Comparison of ENCODE assay signal across 8 cellular contexts in genomic region chr19:5803752-5804515, GRCh38. TPM values are rescaled to one million over a fixed set of nuclear protein-coding genes. Genes with fewer than 3 reads are reported as not detected.
DNase-seq lines count a peak whose midpoint lies in the region; ATAC-seq and TF ChIP-seq lines count a peak whose summit lies in the region.

No MANE protein-coding gene starts in this region.

- H3K27me3 ChIP-seq in psoas muscle (ENCODE audit: insufficient read depth in 3 of 3, low read length in 2 of 3), result peaks cover 0 to 78% (median 35%) of the 10 kb centered on the region in 3 donors

- intact Hi-C loops in Right ventricle myocardium superior (cut with DNase I), result loop anchor here (5.0 kb wide), 1 partner anchor 88 kb away; no protein-coding TSS in a partner anchor
- intact Hi-C loops in psoas muscle (cut with DNase I), result loop anchor here in 1 of 2 donors (2.0 to 10.0 kb wide), 2 partner anchors 89 to 221 kb away; no protein-coding TSS in a partner anchor

- H3K36me3 ChIP-seq in psoas muscle (ENCODE audit: insufficient read depth in 1 of 2, low read depth in 1 of 2) (no peaks in the 10 kb centered on the region), urinary bladder (ENCODE audit: insufficient read depth) (no peaks in the 10 kb centered on the region)

- peak; percentile 72 for TF ChIP-seq CTCF in psoas muscle (IDR thresholded peaks at IDR 0.05)

- ATAC-seq in SK-N-SH treated with all-trans-retinoic acid at 6 μM for 48 hours (peak; percentile 98), Right ventricle myocardium superior (ENCODE audit: poor library complexity) (peak; percentile 89), psoas muscle (peak; percentile 74 to 86 (median 84))

- no peaks in the 10 kb centered on the region for H3K9me3 ChIP-seq in psoas muscle

- 1 to 2% (median 1%) methylated on average over 39 to 54 of the region's 54 CpGs for WGBS in psoas muscle, 3 donors
- under 1% methylated on average over 54 of the region's 54 CpGs for WGBS in urinary bladder

- H3K4me3 ChIP-seq in psoas muscle (peak overlapping the region; percentile 43), urinary bladder (ENCODE audit: low read depth, low read length) (peak overlapping the region; percentile 16)

- H3K27ac ChIP-seq in psoas muscle, result no peak overlapping the region
- H3K27ac ChIP-seq in urinary bladder (ENCODE audit: low read depth), result no peak overlapping the region

- H3K4me1 ChIP-seq in psoas muscle (no peaks in the 10 kb centered on the region), urinary bladder (ENCODE audit: insufficient read depth) (no peaks in the 10 kb centered on the region)

- DNase-seq in DMS114 treated with DMSO at 0.1 percent for 48 hours (lab: John Stamatoyannopoulos, UW; ENCODE audit: unreplicated experiment) (peak; percentile 72), H4 (ENCODE audit: low spot score) (peak; percentile 81), NCI-H1092 (lab: John Stamatoyannopoulos, UW) (peak; percentile 85), Right ventricle myocardium superior (peak; percentile 91), psoas muscle (peak; percentile 82 to 85)
- DNase-seq in activated naive CD4-positive, alpha-beta T cell treated with anti-CD3 and anti-CD28 coated beads, Interleukin-2, amount 50 U/mL, for 16 hours, result peak; percentile 94

TF ChIP-seq in SK-N-SH treated with all-trans-retinoic acid at 6 μM for 48 hours, 23 proteins besides CTCF, POLR2A, EP300 and RAD21:
- TF ChIP-seq, protein P1, sequence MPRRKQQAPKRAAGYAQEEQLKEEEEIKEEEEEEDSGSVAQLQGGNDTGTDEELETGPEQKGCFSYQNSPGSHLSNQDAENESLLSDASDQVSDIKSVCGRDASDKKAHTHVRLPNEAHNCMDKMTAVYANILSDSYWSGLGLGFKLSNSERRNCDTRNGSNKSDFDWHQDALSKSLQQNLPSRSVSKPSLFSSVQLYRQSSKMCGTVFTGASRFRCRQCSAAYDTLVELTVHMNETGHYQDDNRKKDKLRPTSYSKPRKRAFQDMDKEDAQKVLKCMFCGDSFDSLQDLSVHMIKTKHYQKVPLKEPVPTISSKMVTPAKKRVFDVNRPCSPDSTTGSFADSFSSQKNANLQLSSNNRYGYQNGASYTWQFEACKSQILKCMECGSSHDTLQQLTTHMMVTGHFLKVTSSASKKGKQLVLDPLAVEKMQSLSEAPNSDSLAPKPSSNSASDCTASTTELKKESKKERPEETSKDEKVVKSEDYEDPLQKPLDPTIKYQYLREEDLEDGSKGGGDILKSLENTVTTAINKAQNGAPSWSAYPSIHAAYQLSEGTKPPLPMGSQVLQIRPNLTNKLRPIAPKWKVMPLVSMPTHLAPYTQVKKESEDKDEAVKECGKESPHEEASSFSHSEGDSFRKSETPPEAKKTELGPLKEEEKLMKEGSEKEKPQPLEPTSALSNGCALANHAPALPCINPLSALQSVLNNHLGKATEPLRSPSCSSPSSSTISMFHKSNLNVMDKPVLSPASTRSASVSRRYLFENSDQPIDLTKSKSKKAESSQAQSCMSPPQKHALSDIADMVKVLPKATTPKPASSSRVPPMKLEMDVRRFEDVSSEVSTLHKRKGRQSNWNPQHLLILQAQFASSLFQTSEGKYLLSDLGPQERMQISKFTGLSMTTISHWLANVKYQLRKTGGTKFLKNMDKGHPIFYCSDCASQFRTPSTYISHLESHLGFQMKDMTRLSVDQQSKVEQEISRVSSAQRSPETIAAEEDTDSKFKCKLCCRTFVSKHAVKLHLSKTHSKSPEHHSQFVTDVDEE (CRISPR knock-in tag; IDR thresholded peaks at IDR 0.05), result no peak
- TF ChIP-seq, protein P2, sequence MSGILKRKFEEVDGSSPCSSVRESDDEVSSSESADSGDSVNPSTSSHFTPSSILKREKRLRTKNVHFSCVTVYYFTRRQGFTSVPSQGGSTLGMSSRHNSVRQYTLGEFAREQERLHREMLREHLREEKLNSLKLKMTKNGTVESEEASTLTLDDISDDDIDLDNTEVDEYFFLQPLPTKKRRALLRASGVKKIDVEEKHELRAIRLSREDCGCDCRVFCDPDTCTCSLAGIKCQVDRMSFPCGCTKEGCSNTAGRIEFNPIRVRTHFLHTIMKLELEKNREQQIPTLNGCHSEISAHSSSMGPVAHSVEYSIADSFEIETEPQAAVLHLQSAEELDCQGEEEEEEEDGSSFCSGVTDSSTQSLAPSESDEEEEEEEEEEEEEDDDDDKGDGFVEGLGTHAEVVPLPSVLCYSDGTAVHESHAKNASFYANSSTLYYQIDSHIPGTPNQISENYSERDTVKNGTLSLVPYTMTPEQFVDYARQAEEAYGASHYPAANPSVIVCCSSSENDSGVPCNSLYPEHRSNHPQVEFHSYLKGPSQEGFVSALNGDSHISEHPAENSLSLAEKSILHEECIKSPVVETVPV (CRISPR knock-in tag; IDR thresholded peaks at IDR 0.05), result no peak
- TF ChIP-seq PATZ1 (CRISPR knock-in tag; IDR thresholded peaks at IDR 0.05; ENCODE audit: borderline replicate concordance) (no peak), ZFP30 (CRISPR knock-in tag; IDR thresholded peaks at IDR 0.05) (no peak), ZNF565 (CRISPR knock-in tag; conservative IDR thresholded peaks at IDR 0.05; ENCODE audit: low read depth) (no peak), ZFP3 (CRISPR knock-in tag; IDR thresholded peaks at IDR 0.05) (no peak), ESRRG (CRISPR knock-in tag; IDR thresholded peaks at IDR 0.05) (no peak), GLIS3 (CRISPR knock-in tag; IDR thresholded peaks at IDR 0.05) (no peak), TCF4 (CRISPR knock-in tag; IDR thresholded peaks at IDR 0.05; ENCODE audit: borderline replicate concordance) (no peak), SNAI2 (CRISPR knock-in tag; IDR thresholded peaks at IDR 0.05) (no peak), ARNTL (CRISPR knock-in tag; IDR thresholded peaks at IDR 0.05; ENCODE audit: borderline replicate concordance, low read depth) (no peak), OSR1 (CRISPR knock-in tag; IDR thresholded peaks at IDR 0.05) (no peak), PPARA (CRISPR knock-in tag; IDR thresholded peaks at IDR 0.05; ENCODE audit: borderline replicate concordance) (no peak)
- TF ChIP-seq, protein P3, sequence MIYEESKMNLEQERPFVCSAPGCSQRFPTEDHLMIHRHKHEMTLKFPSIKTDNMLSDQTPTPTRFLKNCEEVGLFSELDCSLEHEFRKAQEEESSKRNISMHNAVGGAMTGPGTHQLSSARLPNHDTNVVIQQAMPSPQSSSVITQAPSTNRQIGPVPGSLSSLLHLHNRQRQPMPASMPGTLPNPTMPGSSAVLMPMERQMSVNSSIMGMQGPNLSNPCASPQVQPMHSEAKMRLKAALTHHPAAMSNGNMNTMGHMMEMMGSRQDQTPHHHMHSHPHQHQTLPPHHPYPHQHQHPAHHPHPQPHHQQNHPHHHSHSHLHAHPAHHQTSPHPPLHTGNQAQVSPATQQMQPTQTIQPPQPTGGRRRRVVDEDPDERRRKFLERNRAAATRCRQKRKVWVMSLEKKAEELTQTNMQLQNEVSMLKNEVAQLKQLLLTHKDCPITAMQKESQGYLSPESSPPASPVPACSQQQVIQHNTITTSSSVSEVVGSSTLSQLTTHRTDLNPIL (CRISPR knock-in tag; IDR thresholded peaks at IDR 0.05; ENCODE audit: low read depth), result no peak

RNA-seq across cellular contexts. Expression of gene NRTN, which starts 0.9 kb away (rescaled TPM):
- total RNA-seq in H4 (2014; rRNA removed; shearing (Covaris generic)), result 0.06 and 0.23 TPM in 2 replicates
- total RNA-seq in Right ventricle myocardium superior, result 20.6 TPM
- total RNA-seq in psoas muscle, result not detected
- polyA plus RNA-seq in psoas muscle, result not detected
- total RNA-seq in urinary bladder, result 2.5 TPM
- 9.8 TPM for polyA plus RNA-seq in urinary bladder

RNA-seq across cellular contexts. Expression of gene DUS3L, which starts 13.0 kb away (rescaled TPM):
- total RNA-seq in H4 (2014; rRNA removed; shearing (Covaris generic)), result 23.2 and 28.1 TPM in 2 replicates
- total RNA-seq in Right ventricle myocardium superior (12.9 TPM), psoas muscle (10 to 100 TPM; 13.4 to 29.9 (median 20.6) TPM), urinary bladder (9.6 TPM)
- polyA plus RNA-seq in psoas muscle (10 to 100 TPM; 23.2 to 40.1 (median 26.8) TPM), urinary bladder (32.8 TPM)

RNA-seq across cellular contexts. Expression of gene PRR22, which starts 19.4 kb away (rescaled TPM):
- total RNA-seq in H4 (2014; rRNA removed; shearing (Covaris generic)), result 0.25 TPM in 1 of 2 replicates, not detected in the other
- total RNA-seq in Right ventricle myocardium superior, result 0.62 TPM
- total RNA-seq in psoas muscle, result 1 to 10 TPM in 3 of 4 donors, under 1 TPM in 1; 0.92 to 2.3 (median 1.5) TPM
- polyA plus RNA-seq in psoas muscle, result 1 to 10 TPM in 1 of 3 donors, under 1 TPM in 2; 0.57 to 2.7 (median 0.87) TPM
- total RNA-seq in urinary bladder, result 0.48 TPM
- polyA plus RNA-seq in urinary bladder, result 2.3 TPM

RNA-seq across cellular contexts. Expression of gene FUT6, which starts 35.6 kb away (rescaled TPM):
- total RNA-seq in H4 (2014; rRNA removed; shearing (Covaris generic)), result not detected in 2 replicates
- total RNA-seq in Right ventricle myocardium superior (not detected), psoas muscle (not detected), urinary bladder (not detected)
- polyA plus RNA-seq in psoas muscle (under 1 TPM in 2 of 3 donors, not detected in 1; 0.03 TPM), urinary bladder (0.03 TPM)

RNA-seq across cellular contexts. Expression of gene FUT3, which starts 47.3 kb away (rescaled TPM):
- not detected in 2 replicates for total RNA-seq in H4 (2014; rRNA removed; shearing (Covaris generic))
- total RNA-seq in Right ventricle myocardium superior (not detected), psoas muscle (under 1 TPM in 1 of 4 donors, not detected in 3; 0.19 TPM), urinary bladder (0.63 TPM)
- polyA plus RNA-seq in psoas muscle (under 1 TPM in 1 of 3 donors, not detected in 2; 0.03 TPM), urinary bladder (0.29 TPM)
